In genomic region chr16:16050106-16050505, GRCh38 we compare ENCODE assay signal across 21 cellular contexts.
"Had no signal": no experiment of that assay in that cellular context is flagged by ENCODE, and none has a peak within 500 bp of the region (broad histone marks: within the 10 kb centered on the region; RNA-seq: fewer than 3 reads in every experiment).

No MANE protein-coding gene starts in this region.

- H3K4me1 Mint-ChIP-seq: activated CD4-positive, alpha-beta T cell treated with anti-CD3 and anti-CD28 coated beads for 36 hours; activated naive CD8-positive, alpha-beta T cell treated with anti-CD3 and anti-CD28 coated beads for 36 hours; activated T-helper 17 cell treated with anti-CD3 and anti-CD28 coated beads, Interleukin-2, amount 50 U/mL, for 72 hours; endodermal cell; mesothelial cell of epicardium had no signal

- H3K27ac ChIP-seq: skin epidermis, stomach, vagina had no signal

- H3K4me1 ChIP-seq: vagina had no signal

- H3K4me3 Mint-ChIP-seq: activated B cell treated with CpG ODN at 0.5 μM for 24 hours; activated CD4-positive, alpha-beta T cell treated with anti-CD3 and anti-CD28 coated beads for 36 hours; activated naive CD8-positive, alpha-beta T cell treated with anti-CD3 and anti-CD28 coated beads for 36 hours; activated T-cell treated with anti-CD3 and anti-CD28 coated beads, Interleukin-2, amount 50 U/mL, for 24 hours; activated T-helper 17 cell treated with anti-CD3 and anti-CD28 coated beads, Interleukin-2, amount 50 U/mL, for 72 hours; endodermal cell; mesothelial cell of epicardium; naive thymus-derived CD8-positive, alpha-beta T cell; T-cell; type B pancreatic cell had no signal

- H3K4me3 ChIP-seq: skin epidermis, stomach, vagina had no signal

- H3K27me3 ChIP-seq: stomach, vagina had no signal

- H3K27ac Mint-ChIP-seq: activated B cell treated with CpG ODN at 0.5 μM for 24 hours; activated CD4-positive, alpha-beta T cell treated with anti-CD3 and anti-CD28 coated beads for 36 hours; activated naive CD8-positive, alpha-beta T cell treated with anti-CD3 and anti-CD28 coated beads for 36 hours; activated T-cell treated with anti-CD3 and anti-CD28 coated beads, Interleukin-2, amount 50 U/mL, for 24 hours; activated T-helper 17 cell treated with anti-CD3 and anti-CD28 coated beads, Interleukin-2, amount 50 U/mL, for 72 hours; endodermal cell; mesothelial cell of epicardium; T-cell; type B pancreatic cell had no signal

- DNase-seq: activated B cell treated with CpG ODN at 0.5 μM for 24 hours; activated CD4-positive, alpha-beta T cell treated with anti-CD3 and anti-CD28 coated beads for 36 hours; activated CD4-positive, alpha-beta T cell treated with anti-CD3 and anti-CD28 coated beads, Interleukin-2, amount 50 U/mL, for 4 hours; activated CD8-positive, alpha-beta memory T cell treated with anti-CD3 and anti-CD28 coated beads for 24 hours; activated CD8-positive, alpha-beta memory T cell treated with anti-CD3 and anti-CD28 coated beads, Interleukin-2, amount 50 U/mL, for 4 hours; activated naive CD4-positive, alpha-beta T cell; activated naive CD8-positive, alpha-beta T cell treated with anti-CD3 and anti-CD28 coated beads for 36 hours; activated T-cell treated with anti-CD3 and anti-CD28 coated beads, Interleukin-2, amount 50 U/mL, for 24 hours; cerebellar nuclear complex; cortex of kidney; endodermal cell; naive thymus-derived CD8-positive, alpha-beta T cell; stimulated activated CD4-positive, alpha-beta T cell treated with anti-CD3 and anti-CD28 coated beads, Interleukin-1b, Interleukin-23, amount 100 ng/mL, for 48 hours; stomach; T-cell; T-helper 9 cell had no signal

- H3K9me3 Mint-ChIP-seq: activated B cell treated with CpG ODN at 0.5 μM for 24 hours; activated naive CD8-positive, alpha-beta T cell treated with anti-CD3 and anti-CD28 coated beads for 36 hours; activated T-cell treated with anti-CD3 and anti-CD28 coated beads, Interleukin-2, amount 50 U/mL, for 24 hours; activated T-helper 17 cell treated with anti-CD3 and anti-CD28 coated beads, Interleukin-2, amount 50 U/mL, for 72 hours; endodermal cell; mesothelial cell of epicardium; naive thymus-derived CD8-positive, alpha-beta T cell; T-cell; type B pancreatic cell had no signal

- H3K27me3 Mint-ChIP-seq: activated B cell treated with CpG ODN at 0.5 μM for 24 hours; activated CD4-positive, alpha-beta T cell treated with anti-CD3 and anti-CD28 coated beads for 36 hours; activated naive CD8-positive, alpha-beta T cell treated with anti-CD3 and anti-CD28 coated beads for 36 hours; activated T-cell treated with anti-CD3 and anti-CD28 coated beads, Interleukin-2, amount 50 U/mL, for 24 hours; activated T-helper 17 cell treated with anti-CD3 and anti-CD28 coated beads, Interleukin-2, amount 50 U/mL, for 72 hours; naive thymus-derived CD8-positive, alpha-beta T cell; T-cell; type B pancreatic cell had no signal

- H3K9me3 ChIP-seq: stomach, vagina had no signal

- ATAC-seq: activated CD4-positive, alpha-beta T cell treated with anti-CD3 and anti-CD28 coated beads for 36 hours; activated T-helper 17 cell treated with anti-CD3 and anti-CD28 coated beads, Interleukin-2, amount 50 U/mL, for 72 hours; naive thymus-derived CD8-positive, alpha-beta T cell; T-cell had no signal
